1 cellular context compared by ENCODE assay signal in genomic region chr4:26303008-26303407, GRCh38.
TF ChIP-seq lines count a peak whose summit lies in the region.

No MANE protein-coding gene starts in this region.

TF ChIP-seq in HEK293, 187 proteins besides CTCF, POLR2A, EP300 and RAD21 (continued from another document):
- peak; percentile 49; the same call in 1 of the 2 replicates for TF ChIP-seq REST (tag by site-specific recombination; IDR thresholded peaks at IDR 0.05)
- peak; percentile 55 for TF ChIP-seq ZBTB11 (tag by site-specific recombination; conservative IDR thresholded peaks at IDR 0.05; ENCODE audit: low read depth)
- peak; percentile 60 for TF ChIP-seq ZBTB8A (tag by site-specific recombination; IDR thresholded peaks at IDR 0.05)
- peak; percentile 52; the same call in 1 of the 2 replicates for TF ChIP-seq ZNF140 (tag by site-specific recombination; IDR thresholded peaks at IDR 0.05)
- peak; percentile 72 for TF ChIP-seq ZNF555 (tag by site-specific recombination; conservative IDR thresholded peaks at IDR 0.05)
- no peak for TF ChIP-seq ZNF423 (tag by site-specific recombination; IDR thresholded peaks at IDR 0.05)
- peak; percentile 84; the same call in 1 of the 2 replicates for TF ChIP-seq ZNF394 (tag by site-specific recombination; IDR thresholded peaks at IDR 0.05; ENCODE audit: borderline replicate concordance)
